17 cellular contexts compared by ENCODE assay signal in genomic region chr1:248432201-248432600, GRCh38. TPM values are rescaled to one million over a fixed set of nuclear protein-coding genes. Genes with fewer than 3 reads are reported as not detected.
"Had no signal": no experiment of that assay in that cellular context is flagged by ENCODE, and none has a peak within 500 bp of the region (broad histone marks: within the 10 kb centered on the region; RNA-seq: fewer than 3 reads in every experiment).

No MANE protein-coding gene starts in this region.

RNA-seq across cellular contexts. Expression of gene OR2T2, which starts 13.2 kb away (rescaled TPM):
- total RNA-seq: activated CD4-positive, alpha-beta T cell treated with anti-CD3 and anti-CD28 coated beads for 36 hours; activated naive CD4-positive, alpha-beta T cell treated with anti-CD3 and anti-CD28 coated beads, Interleukin-2, amount 50 U/mL, for 72 hours; activated T-helper 17 cell treated with anti-CD3 and anti-CD28 coated beads, Interleukin-2, amount 50 U/mL, for 72 hours; aorta; cardiac septum; chondrocyte; epithelial cell of proximal tubule; fibroblast of villous mesenchyme; heart right ventricle; left cardiac atrium; liver; prostate gland; thoracic aorta; vagina; WTC11 had no signal
- polyA plus RNA-seq: adipose tissue, aorta, heart right ventricle, liver, ovary had no signal

RNA-seq across cellular contexts. Expression of gene OR2T1, which starts 29.4 kb away (rescaled TPM):
- total RNA-seq: activated CD4-positive, alpha-beta T cell treated with anti-CD3 and anti-CD28 coated beads for 36 hours; activated naive CD4-positive, alpha-beta T cell treated with anti-CD3 and anti-CD28 coated beads, Interleukin-2, amount 50 U/mL, for 72 hours; activated T-helper 17 cell treated with anti-CD3 and anti-CD28 coated beads, Interleukin-2, amount 50 U/mL, for 72 hours; aorta; cardiac septum; chondrocyte; epithelial cell of proximal tubule; fibroblast of villous mesenchyme; heart right ventricle; left cardiac atrium; liver; ovary; prostate gland; thoracic aorta; vagina; WTC11 had no signal
- polyA plus RNA-seq: adipose tissue, heart right ventricle, liver, ovary had no signal

RNA-seq across cellular contexts. Expression of gene OR2T3, which starts 41.0 kb away (rescaled TPM):
- total RNA-seq: activated CD4-positive, alpha-beta T cell treated with anti-CD3 and anti-CD28 coated beads for 36 hours; activated naive CD4-positive, alpha-beta T cell treated with anti-CD3 and anti-CD28 coated beads, Interleukin-2, amount 50 U/mL, for 72 hours; activated T-helper 17 cell treated with anti-CD3 and anti-CD28 coated beads, Interleukin-2, amount 50 U/mL, for 72 hours; aorta; cardiac septum; chondrocyte; epithelial cell of proximal tubule; fibroblast of villous mesenchyme; heart right ventricle; left cardiac atrium; liver; ovary; thoracic aorta; vagina; WTC11 had no signal
- polyA plus RNA-seq: adipose tissue, aorta, heart right ventricle, liver, ovary had no signal

RNA-seq across cellular contexts. Expression of gene OR2T5, which starts 56.2 kb away (rescaled TPM):
- total RNA-seq: activated CD4-positive, alpha-beta T cell treated with anti-CD3 and anti-CD28 coated beads for 36 hours; activated naive CD4-positive, alpha-beta T cell treated with anti-CD3 and anti-CD28 coated beads, Interleukin-2, amount 50 U/mL, for 72 hours; activated T-helper 17 cell treated with anti-CD3 and anti-CD28 coated beads, Interleukin-2, amount 50 U/mL, for 72 hours; aorta; cardiac septum; chondrocyte; epithelial cell of proximal tubule; fibroblast of villous mesenchyme; heart right ventricle; left cardiac atrium; liver; prostate gland; thoracic aorta; vagina; WTC11 had no signal
- polyA plus RNA-seq: adipose tissue, aorta, heart right ventricle, liver, ovary had no signal

RNA-seq across cellular contexts. Expression of gene OR2T6, which starts 56.7 kb away (rescaled TPM):
- total RNA-seq: activated CD4-positive, alpha-beta T cell treated with anti-CD3 and anti-CD28 coated beads for 36 hours; activated naive CD4-positive, alpha-beta T cell treated with anti-CD3 and anti-CD28 coated beads, Interleukin-2, amount 50 U/mL, for 72 hours; activated T-helper 17 cell treated with anti-CD3 and anti-CD28 coated beads, Interleukin-2, amount 50 U/mL, for 72 hours; aorta; cardiac septum; chondrocyte; epithelial cell of proximal tubule; fibroblast of villous mesenchyme; heart right ventricle; left cardiac atrium; liver; ovary; thoracic aorta; vagina; WTC11 had no signal
- polyA plus RNA-seq: adipose tissue, heart right ventricle, liver, ovary had no signal
